ENCODE assay signal across 26 cellular contexts in the genomic region with DNA sequence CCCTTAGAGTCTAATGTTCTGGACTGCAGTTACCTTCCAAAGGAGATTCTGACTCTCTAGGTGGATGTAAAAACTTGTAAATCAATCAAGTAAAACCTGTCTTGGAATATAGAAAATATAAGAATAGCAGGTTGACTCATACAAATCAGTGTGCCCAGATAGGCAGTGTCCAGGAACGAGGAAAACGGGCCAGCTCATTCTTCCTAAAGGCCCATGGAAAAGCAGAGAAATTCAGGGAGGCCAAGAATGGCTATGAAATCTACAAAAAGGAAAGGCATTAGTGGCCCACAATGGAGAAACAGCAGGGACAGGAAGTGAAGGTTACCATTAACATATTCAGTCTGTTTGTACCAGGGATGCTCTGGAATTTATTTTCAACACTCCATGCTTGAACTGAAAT. TPM values are rescaled to one million over a fixed set of nuclear protein-coding genes. Genes with fewer than 3 reads are reported as not detected.
A peak's percentile ranks its signal among the peaks of the same experiment; 100 is the strongest.
DNase-seq lines count a peak whose midpoint lies in the region; ATAC-seq, FAIRE-seq and TF ChIP-seq lines count a peak whose summit lies in the region.
"Had no signal": no experiment of that assay in that cellular context is flagged by ENCODE, and none has a peak within 500 bp of the region (broad histone marks: within the 10 kb centered on the region; RNA-seq: fewer than 3 reads in every experiment).

No MANE protein-coding gene starts in this region.

- H3K4ac ChIP-seq in H1 (replicated peaks; ENCODE audit: insufficient read length, low read depth, low read length) (no peak overlapping the region), mesendoderm (ENCODE audit: low read depth, low read length) (peak overlapping the region; percentile 16)

- no peak overlapping the region; the same call in 1 of the 2 replicates for H3K18ac ChIP-seq in H1 (ENCODE audit: extremely low read depth, low read length)
- peak overlapping the region; percentile 87 for H3K18ac ChIP-seq in mesendoderm (ENCODE audit: low read length)

- H2BK15ac ChIP-seq in H1 (ENCODE audit: low read length) (no peak overlapping the region), mesendoderm (replicated peaks; ENCODE audit: low read depth) (no peak overlapping the region)

- H3K4me1 ChIP-seq in H1 (replicated peaks in 1 of 4; ENCODE audit: control insufficient read depth in 3 of 4, insufficient read depth in 4 of 4, low read length in 3 of 4) (peaks cover 16 to 33% (median 30%) of the 10 kb centered on the region in 4 experiments), mesendoderm (ENCODE audit: control insufficient read depth, low read depth, low read length) (peaks cover 4% of the 10 kb centered on the region)
- H3K4me1 ChIP-seq: SJCRH30 had no signal

- peak in 1 of 2 experiments; percentile 78; a peak in 1 of 3 replicates for TF ChIP-seq EP300 in H1 (IDR thresholded peaks at IDR 0.05; ENCODE audit: borderline replicate concordance in 1 of 2, low read depth in 2 of 2, low read length in 2 of 2)

- intact Hi-C loops in left cardiac atrium (cut with DNase I) = no loop called here

- TF ChIP-seq POLR2A in H1 (IDR thresholded peaks at IDR 0.05; ENCODE audit: control extremely low read depth in 1 of 2, low read depth in 2 of 2, low read length in 2 of 2) = no peak; a peak in 1 of 3 replicates

- no peak overlapping the region for H3K14ac ChIP-seq in H1 (ENCODE audit: insufficient read length)

- H3K27ac ChIP-seq in RWPE1 = no peak overlapping the region; the same call in 1 of the 2 replicates
- peak overlapping the region; percentile 80; the same call in 1 of the 2 replicates for H3K27ac ChIP-seq in H1 (ENCODE audit: low read depth, low read length)
- peak overlapping the region; percentile 68 for H3K27ac ChIP-seq in mesendoderm (ENCODE audit: low read depth, low read length)
- H3K27ac ChIP-seq: BLaER1 treated with 17β-estradiol and CSF1 and Interleukin-3, amounts not matched to agents 10 nM and 100 nM; SJCRH30 had no signal

- H3K79me1 ChIP-seq in H1 (ENCODE audit: low read depth, low read length) (peaks cover 4% of the 10 kb centered on the region), mesendoderm (ENCODE audit: low read length) (no peaks in the 10 kb centered on the region)

- H4K91ac ChIP-seq in H1 (replicated peaks; ENCODE audit: insufficient read length, low read length) = peak overlapping the region; percentile 88

- FAIRE-seq in H1 (lab: Jason Lieb, UNC) = peak; percentile 95
- FAIRE-seq: GM12892, kidney, RCC 7860 had no signal

- H2BK5ac ChIP-seq in H1 (ENCODE audit: low read depth, low read length) = peak overlapping the region; percentile 98; the same call in 1 of the 2 replicates
- H2BK5ac ChIP-seq in mesendoderm (ENCODE audit: low read length) = no peak overlapping the region

- peaks cover 4% of the 10 kb centered on the region for H3K23me2 ChIP-seq in H1 (ENCODE audit: low read depth, low read length)

- no peak overlapping the region for H2AFZ ChIP-seq in H1 (ENCODE audit: low read length)

- H3K9ac ChIP-seq in H1 (replicated peaks in 1 of 4; ENCODE audit: extremely low read depth in 1 of 4, low read depth in 3 of 4, low read length in 3 of 4) = peak overlapping the region in 2 of 4 experiments; percentile 39 to 49; a peak in 1 of 7 replicates
- H3K9ac ChIP-seq in mesendoderm (ENCODE audit: low read length) = no peak overlapping the region
- H3K9ac ChIP-seq: BLaER1 treated with 17β-estradiol and CSF1 and Interleukin-3, amounts not matched to agents 10 nM and 100 nM had no signal

- peak overlapping the region; percentile 99 for H2BK12ac ChIP-seq in H1 (ENCODE audit: low read depth, low read length)

- H3K27ac Mint-ChIP-seq in HFFc6 = no peak overlapping the region
- H3K27ac Mint-ChIP-seq: activated B cell treated with CpG ODN at 0.5 μM for 24 hours; activated naive CD8-positive, alpha-beta T cell; activated T-cell treated with anti-CD3 and anti-CD28 coated beads, Interleukin-2, amount 50 U/mL, for 24 hours; naive thymus-derived CD4-positive, alpha-beta T cell; stimulated activated effector memory CD8-positive, alpha-beta T cell treated with anti-CD3 and anti-CD28 coated beads, Interleukin-12 subunit alpha, Interleukin-12 subunit beta, amount 100 ng/mL, for 72 hours; T-cell had no signal

- H4K5ac ChIP-seq in H1 (ENCODE audit: insufficient read length, low read depth, low read length) = no peak overlapping the region
- H4K5ac ChIP-seq in mesendoderm (ENCODE audit: low read length) = no peak overlapping the region

- H3K56ac ChIP-seq in H1 (replicated peaks; ENCODE audit: insufficient read length, low read depth, low read length) (no peak overlapping the region), mesendoderm (ENCODE audit: low read length) (no peak overlapping the region)

- H3K4me2 ChIP-seq in H1 (ENCODE audit: insufficient read depth in 1 of 2, low read depth in 2 of 2, low read length in 2 of 2) (peak overlapping the region; percentile 30 to 60), mesendoderm (ENCODE audit: low read length) (no peak overlapping the region)
- H3K4me2 ChIP-seq: BLaER1 treated with 17β-estradiol and CSF1 and Interleukin-3, amounts not matched to agents 10 nM and 100 nM had no signal

- H3K4me3 Mint-ChIP-seq in HFFc6 = no peak overlapping the region
- H3K4me3 Mint-ChIP-seq: activated B cell treated with CpG ODN at 0.5 μM for 24 hours; activated naive CD8-positive, alpha-beta T cell; activated T-cell treated with anti-CD3 and anti-CD28 coated beads, Interleukin-2, amount 50 U/mL, for 24 hours; naive thymus-derived CD4-positive, alpha-beta T cell; stimulated activated effector memory CD8-positive, alpha-beta T cell treated with anti-CD3 and anti-CD28 coated beads, Interleukin-12 subunit alpha, Interleukin-12 subunit beta, amount 100 ng/mL, for 72 hours; T-cell had no signal

- H3K79me2 ChIP-seq in H1 (ENCODE audit: control insufficient read depth in 1 of 2, insufficient read depth in 2 of 2, low read length in 2 of 2) (peaks cover 0 to 52% of the 10 kb centered on the region in 2 experiments; a peak in 3 of 4 replicates), mesendoderm (ENCODE audit: control insufficient read depth, insufficient read depth, low read length) (no peaks in the 10 kb centered on the region)

- H3K36me3 ChIP-seq in H1 (ENCODE audit: control insufficient read depth in 2 of 4, insufficient read depth in 4 of 4, low read length in 3 of 4) (0 out of 8 replicates have a peak, but pooled peaks cover 0 to 3% (median 0%) of the 10 kb centered on the region in 4 experiments), mesendoderm (ENCODE audit: control insufficient read depth, insufficient read depth, low read length) (no peaks in the 10 kb centered on the region)
- H3K36me3 ChIP-seq: transverse colon had no signal

- H3K27me3 ChIP-seq in H1 (replicated peaks in 1 of 4; ENCODE audit: control insufficient read depth in 3 of 4, extremely low read depth in 1 of 4, insufficient read depth in 3 of 4, low read length in 3 of 4) (no peaks in the 10 kb centered on the region), mesendoderm (ENCODE audit: insufficient read depth, low read length, poor library complexity) (no peaks in the 10 kb centered on the region)
- H3K27me3 ChIP-seq: SJCRH30 had no signal

- H2BK20ac ChIP-seq in H1 (ENCODE audit: low read length) = peak overlapping the region; percentile 91; the same call in 1 of the 2 replicates

- peaks cover 16% of the 10 kb centered on the region; the same call in 1 of the 2 replicates for H3K4me1 Mint-ChIP-seq in HFFc6 (ENCODE audit: low read depth)
- H3K4me1 Mint-ChIP-seq: activated B cell treated with CpG ODN at 0.5 μM for 24 hours; naive thymus-derived CD4-positive, alpha-beta T cell; stimulated activated effector memory CD8-positive, alpha-beta T cell treated with anti-CD3 and anti-CD28 coated beads, Interleukin-12 subunit alpha, Interleukin-12 subunit beta, amount 100 ng/mL, for 72 hours; T-cell had no signal

- H3K23ac ChIP-seq in H1 (ENCODE audit: insufficient read length) (no peak overlapping the region), mesendoderm (ENCODE audit: low read length) (no peak overlapping the region)

- H3K9me3 Mint-ChIP-seq in HFFc6 = no peaks in the 10 kb centered on the region
- H3K9me3 Mint-ChIP-seq: activated B cell treated with CpG ODN at 0.5 μM for 24 hours; activated T-cell treated with anti-CD3 and anti-CD28 coated beads, Interleukin-2, amount 50 U/mL, for 24 hours; stimulated activated effector memory CD8-positive, alpha-beta T cell treated with anti-CD3 and anti-CD28 coated beads, Interleukin-12 subunit alpha, Interleukin-12 subunit beta, amount 100 ng/mL, for 72 hours had no signal

- H4K8ac ChIP-seq in H1 (ENCODE audit: extremely low read depth, insufficient read depth, low read length) (no peak overlapping the region), mesendoderm (ENCODE audit: low read depth, low read length) (no peak overlapping the region)

- WGBS in H1 (ENCODE audit: extremely low coverage in 1 of 2, insufficient coverage in 1 of 2, insufficient read length in 1 of 2, insufficient replicate concordance in 2 of 2, low coverage in 1 of 2, low lambda C conversion rate in 2 of 2, missing lambda C conversion rate in 1 of 2), 2 experiments = 13% methylated on average over 2 of the region's 2 CpGs; no CpG with 5 or more reads in 1 of the 2 experiments
- no CpG with 5 or more reads among the region's 2 CpGs for WGBS in mesendoderm (ENCODE audit: extremely low coverage, insufficient coverage, low lambda C conversion rate)

- TF ChIP-seq RAD21 in H1 (IDR thresholded peaks at IDR 0.05 in 1 of 2, conservative IDR thresholded peaks at IDR 0.05 in 1 of 2; ENCODE audit: low read depth in 2 of 2, low read length in 2 of 2) = no peak

- DNase-seq in RWPE1 (ENCODE audit: low spot score) = peak; percentile 15
- DNase-seq in H1 (ENCODE audit: low read depth in 1 of 2, low spot score in 2 of 2) = no peak
- DNase-seq in mesendoderm = peak; percentile 76
- DNase-seq in retina = no peak
- no peak for DNase-seq in left cardiac atrium
- DNase-seq in HFFc6 = no peak
- DNase-seq: activated B cell treated with CpG ODN at 0.5 μM for 24 hours; activated effector memory CD4-positive, alpha-beta T cell treated with anti-CD3 and anti-CD28 coated beads, Interleukin-2, amount 50 U/mL, for 16 hours; activated T-cell treated with anti-CD3 and anti-CD28 coated beads, Interleukin-2, amount 50 U/mL, for 24 hours; DMS153; hypothalamus; Karpas-422; kidney; naive thymus-derived CD4-positive, alpha-beta T cell; NCI-H146; NCI-H2107; NCI-H748 treated with DMSO at 0.1 percent for 48 hours; SJCRH30; T-cell; transverse colon had no signal

- H3K4me3 ChIP-seq in H1 (ENCODE audit: extremely low read depth in 1 of 4, insufficient read depth in 2 of 4, low read depth in 3 of 4, low read length in 4 of 4) = peak overlapping the region in 1 of 4 experiments; percentile 32; a peak in 2 of 8 replicates
- no peak overlapping the region for H3K4me3 ChIP-seq in mesendoderm (ENCODE audit: low read length)
- H3K4me3 ChIP-seq: BLaER1 treated with 17β-estradiol and CSF1 and Interleukin-3, amounts not matched to agents 10 nM and 100 nM; SJCRH30; transverse colon had no signal

- CTCF ChIA-PET in RWPE1 (lab: Yijun Ruan, JAX) (interaction anchor here (0.6 to 0.9 kb wide), 2 partner anchors 39 to 606 kb away, joined by 3 to 4 read pairs; no protein-coding TSS in a partner anchor), H1 (lab: Charles Lee; ENCODE audit: partially characterized antibody) (interaction anchor here (0.9 to 2.5 kb wide), 7 partner anchors 9 to 471 kb away, joined by 3 to 11 read pairs (median 5); no protein-coding TSS in a partner anchor)

- H2AK5ac ChIP-seq in H1 (ENCODE audit: low read depth, low read length) (peak overlapping the region; percentile 87; the same call in 1 of the 2 replicates), mesendoderm (ENCODE audit: low read length) (no peak overlapping the region)

- H2BK120ac ChIP-seq in H1 (replicated peaks; ENCODE audit: low read depth, low read length) (peak overlapping the region; percentile 84), mesendoderm (ENCODE audit: low read depth, low read length) (peak overlapping the region; percentile 92)

- H3K36me3 Mint-ChIP-seq in HFFc6 (ENCODE audit: low read depth) = peaks cover 6% of the 10 kb centered on the region; the same call in 1 of the 2 replicates
- H3K36me3 Mint-ChIP-seq: activated naive CD8-positive, alpha-beta T cell; naive thymus-derived CD4-positive, alpha-beta T cell; stimulated activated effector memory CD8-positive, alpha-beta T cell treated with anti-CD3 and anti-CD28 coated beads, Interleukin-12 subunit alpha, Interleukin-12 subunit beta, amount 100 ng/mL, for 72 hours; T-cell had no signal

- H3K9me3 ChIP-seq in H1 (ENCODE audit: insufficient read depth in 2 of 2, low read depth in 1 of 2, low read length in 1 of 2) = no peaks in the 10 kb centered on the region
- H3K9me3 ChIP-seq: BLaER1 treated with 17β-estradiol and CSF1 and Interleukin-3, amounts not matched to agents 10 nM and 100 nM; SJCRH30; transverse colon had no signal

- peaks cover 0 to 2% of the 10 kb centered on the region in 2 experiments for H4K20me1 ChIP-seq in H1 (replicated peaks in 1 of 2; ENCODE audit: control insufficient read depth in 1 of 2, insufficient read depth in 2 of 2, low read length in 2 of 2)

- TF ChIP-seq CTCF in RWPE1 (conservative IDR thresholded peaks at IDR 0.05; ENCODE audit: low read depth) (no peak), H1 (IDR thresholded peaks at IDR 0.05; ENCODE audit: control extremely low read depth in 1 of 3, insufficient read depth in 1 of 3, low read depth in 1 of 3, low read length in 3 of 3) (no peak), HFFc6 (IDR thresholded peaks at IDR 0.05) (no peak)

- ATAC-seq in HG03432 (IDR thresholded peaks at IDR 0.05; ENCODE audit: unreplicated experiment) (no peak), left cardiac atrium (no peak)
- ATAC-seq: naive thymus-derived CD4-positive, alpha-beta T cell; stimulated activated effector memory CD8-positive, alpha-beta T cell treated with anti-CD3 and anti-CD28 coated beads, Interleukin-12 subunit alpha, Interleukin-12 subunit beta, amount 100 ng/mL, for 72 hours; T-cell had no signal

- POLR2A ChIA-PET in RWPE1 (lab: Yijun Ruan, JAX; ENCODE audit: low non-redundant PET) (no interaction called here), H1 (lab: Charles Lee; ENCODE audit: partially characterized antibody) (interaction anchor here (1.0 to 2.4 kb wide), 8 partner anchors 9 to 462 kb away, joined by 3 to 18 read pairs (median 4); a partner anchor contains a TSS)

- no peaks in the 10 kb centered on the region; the same call in 1 of the 2 replicates for H3K27me3 Mint-ChIP-seq in HFFc6 (ENCODE audit: insufficient read depth)

RNA-seq across cellular contexts. Expression of a gene that starts 14.9 kb away (rescaled TPM):
- 31.1 and 35.4 TPM in 2 replicates for total RNA-seq in H1 (2021; fragmentation: NEBNext Ultra II Directional; extraction: Animal tissue kit (Norgen Biotek cat#: 25700))
- 8.0 and 10.6 TPM in 2 replicates for polyA plus RNA-seq in H1 (2011; rRNA removed)
- polyA plus RNA-seq in H1 (2011; cell fraction: cytosol; rRNA removed) = 6.6 TPM
- polyA plus RNA-seq in H1 (2011; cell fraction: nucleus; rRNA removed) = 14.8 TPM
- polyA plus RNA-seq in H1 (2012, experiment 1 of 2) = 11.4 to 18.7 TPM (median 12.7 TPM) in 4 replicates
- polyA plus RNA-seq in H1 (2012, experiment 2 of 2) = 3.0 TPM
- 7.5 TPM for polyA plus RNA-seq in H1 (2013, experiment 1 of 2)
- polyA plus RNA-seq in H1 (2013, experiment 2 of 2) = 8.6 TPM
- polyA minus RNA-seq in H1 (2011; rRNA and poly(A)+ RNA removed) = 29.8 and 32.1 TPM in 2 replicates
- polyA minus RNA-seq in H1 (2011; cell fraction: cytosol; rRNA and poly(A)+ RNA removed) = 16.4 TPM
- 27.0 TPM for polyA minus RNA-seq in H1 (2011; cell fraction: nucleus; rRNA and poly(A)+ RNA removed)
- polyA plus RNA-seq in mesendoderm (2013, experiment 1 of 2) = 2.9 TPM
- polyA plus RNA-seq in mesendoderm (2013, experiment 2 of 2) = 3.2 TPM
- 1 to 10 TPM; 6.0 to 8.1 TPM for total RNA-seq in left cardiac atrium
- 10 to 100 TPM; 12.5 to 23.0 (median 21.7) TPM for total RNA-seq in HFFc6 (2021; fragmentation: NEBNext Ultra II Directional; extraction: Animal tissue kit (Norgen Biotek cat#: 25700))
- total RNA-seq: activated B cell treated with CpG ODN at 0.5 μM for 24 hours had no signal

Comparison
In these comparisons a context has a peak if more than half of its experiments do, and no peak if none do; other contexts are left out.
1. DNase-seq: peak in RWPE1 (single experiment) and mesendoderm (single experiment); none in H1 (0 of 2), retina (single experiment), left cardiac atrium (single experiment) and HFFc6 (single experiment).